ENCODE assay signal across 9 cellular contexts in the genomic region with DNA sequence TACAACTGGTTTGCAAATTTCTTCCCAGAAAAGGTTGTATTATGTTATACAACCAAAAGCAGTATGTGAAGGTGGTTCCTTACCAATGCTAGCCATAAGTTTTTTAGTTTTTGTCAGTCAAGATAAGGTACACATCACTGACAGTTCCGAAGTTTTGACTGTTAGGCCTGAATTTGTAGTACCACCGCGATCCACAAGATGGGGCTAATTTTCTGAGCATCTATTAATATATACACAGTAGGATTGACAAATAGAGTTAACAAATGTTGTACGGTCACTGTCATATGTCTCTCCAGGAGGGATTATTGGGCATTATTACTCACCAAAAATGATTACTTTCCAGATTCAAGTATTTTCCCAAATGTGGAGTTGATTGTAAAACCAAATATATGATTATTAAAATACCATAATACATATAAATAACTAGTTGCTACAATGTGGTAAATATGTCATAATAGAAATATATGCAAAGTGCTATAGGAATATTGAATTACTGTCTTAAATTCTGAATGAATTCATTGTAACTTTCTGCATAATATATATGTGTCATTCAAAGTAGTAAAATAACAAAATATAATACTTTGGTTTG. TPM values are rescaled to one million over a fixed set of nuclear protein-coding genes. Genes with fewer than 3 reads are reported as not detected.
A peak's percentile ranks its signal among the peaks of the same experiment; 100 is the strongest.
DNase-seq lines count a peak whose midpoint lies in the region; ATAC-seq, FAIRE-seq and TF ChIP-seq lines count a peak whose summit lies in the region.
"Had no signal": no experiment of that assay in that cellular context is flagged by ENCODE, and none has a peak within 500 bp of the region (broad histone marks: within the 10 kb centered on the region; RNA-seq: fewer than 3 reads in every experiment).

No MANE protein-coding gene starts in this region.

- H3K9me3 Mint-ChIP-seq in activated naive CD8-positive, alpha-beta T cell treated with anti-CD3 and anti-CD28 coated beads, Interleukin-2, amount 50 U/mL, for 24 hours: no peaks in the 10 kb centered on the region

- H3K36me3 ChIP-seq in right atrium auricular region: no peaks in the 10 kb centered on the region

- no peak overlapping the region for H3K27ac Mint-ChIP-seq in activated naive CD8-positive, alpha-beta T cell treated with anti-CD3 and anti-CD28 coated beads, Interleukin-2, amount 50 U/mL, for 24 hours

- no peak overlapping the region for H3K4me3 Mint-ChIP-seq in activated naive CD8-positive, alpha-beta T cell treated with anti-CD3 and anti-CD28 coated beads, Interleukin-2, amount 50 U/mL, for 24 hours

- no peak overlapping the region for H3K27ac ChIP-seq in right atrium auricular region
- H3K27ac ChIP-seq: epithelial cell of prostate had no signal

- H3K27me3 Mint-ChIP-seq in activated naive CD8-positive, alpha-beta T cell treated with anti-CD3 and anti-CD28 coated beads, Interleukin-2, amount 50 U/mL, for 24 hours: no peaks in the 10 kb centered on the region

- H3K36me3 Mint-ChIP-seq in activated naive CD8-positive, alpha-beta T cell treated with anti-CD3 and anti-CD28 coated beads, Interleukin-2, amount 50 U/mL, for 24 hours (ENCODE audit: low read depth): peaks cover 4% of the 10 kb centered on the region

- FAIRE-seq in G401.6 (lab: Jason Lieb, UNC) (peak; percentile 84), RCC 7860 (lab: Jason Lieb, UNC) (peak; percentile 34)

- TF ChIP-seq CTCF in right atrium auricular region (IDR thresholded peaks at IDR 0.05): peak; percentile 75 to 87

- DNase-seq in HPDE6-E6E7 (ENCODE audit: extremely low spot score) (peak; percentile 37), RCC 7860 (ENCODE audit: low spot score) (peak; percentile 20), right atrium auricular region (ENCODE audit: low spot score) (peak; percentile 65), skeletal muscle cell (ENCODE audit: low read depth) (peak; percentile 14), NOMO-1 (lab: John Stamatoyannopoulos, UW; ENCODE audit: unreplicated experiment in 2 of 2) (no peak)
- DNase-seq in activated naive CD8-positive, alpha-beta T cell treated with anti-CD3 and anti-CD28 coated beads, Interleukin-2, amount 50 U/mL, for 24 hours: peak; percentile 68

- H3K27me3 ChIP-seq in right atrium auricular region: no peaks in the 10 kb centered on the region

- H3K4me3 ChIP-seq in right atrium auricular region: no peak overlapping the region
- H3K4me3 ChIP-seq in skeletal muscle cell (ENCODE audit: low read depth, low read length): no peak overlapping the region

- no peaks in the 10 kb centered on the region for H3K4me1 Mint-ChIP-seq in activated naive CD8-positive, alpha-beta T cell treated with anti-CD3 and anti-CD28 coated beads, Interleukin-2, amount 50 U/mL, for 24 hours

- H3K9me3 ChIP-seq in right atrium auricular region: no peaks in the 10 kb centered on the region

- ATAC-seq in GM21367 (IDR thresholded peaks at IDR 0.05; ENCODE audit: unreplicated experiment): peak; percentile 84
- ATAC-seq in activated naive CD8-positive, alpha-beta T cell treated with anti-CD3 and anti-CD28 coated beads, Interleukin-2, amount 50 U/mL, for 24 hours: no peak

- H3K4me1 ChIP-seq in right atrium auricular region: no peaks in the 10 kb centered on the region

RNA-seq across cellular contexts. Expression of a gene that starts 28.4 kb away (rescaled TPM):
- not detected for total RNA-seq in right atrium auricular region

Comparison
In these comparisons a context has a peak if more than half of its experiments do, and no peak if none do; other contexts are left out.
1. DNase-seq: peak in HPDE6-E6E7 (single experiment), RCC 7860 (single experiment), activated naive CD8-positive, alpha-beta T cell treated with anti-CD3 and anti-CD28 coated beads, Interleukin-2, amount 50 U/mL, for 24 hours (single experiment), right atrium auricular region (single experiment) and skeletal muscle cell (single experiment); none in NOMO-1 (0 of 2).